25 cellular contexts compared by ENCODE assay signal in the genomic region with DNA sequence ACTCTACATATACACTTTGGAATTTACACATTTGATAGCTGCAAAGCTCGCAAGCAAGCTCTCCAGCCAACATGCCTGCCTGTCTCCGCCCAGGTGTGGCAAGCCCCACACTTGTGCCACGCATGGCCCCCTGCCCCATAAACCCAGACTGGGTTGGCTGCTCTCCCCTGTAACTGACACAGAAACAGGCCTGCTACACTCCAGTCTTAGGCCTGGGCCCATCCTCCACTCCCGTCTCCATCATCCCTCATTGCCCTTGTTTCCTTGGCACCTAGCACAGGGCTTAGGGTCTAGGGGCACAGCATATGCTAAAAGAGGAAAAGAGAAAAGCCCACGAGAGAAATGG. TPM values are rescaled to one million over a fixed set of nuclear protein-coding genes. Genes with fewer than 3 reads are reported as not detected.
DNase-seq lines count a peak whose midpoint lies in the region; ATAC-seq and TF ChIP-seq lines count a peak whose summit lies in the region.
"Had no signal": no experiment of that assay in that cellular context is flagged by ENCODE, and none has a peak within 500 bp of the region (broad histone marks: within the 10 kb centered on the region; RNA-seq: fewer than 3 reads in every experiment).

No MANE protein-coding gene starts in this region.

- CTCF ChIA-PET in activated naive CD4-positive, alpha-beta T cell treated with anti-CD3 and anti-CD28 coated beads for 36 hours (lab: Charles Lee) = no interaction called here

- H2AFZ ChIP-seq in hepatocyte = no peak overlapping the region

- H3K9me3 ChIP-seq in hepatocyte (ENCODE audit: low read depth) (no peaks in the 10 kb centered on the region), transverse colon (no peaks in the 10 kb centered on the region)
- H3K9me3 ChIP-seq: prostate gland, tibial nerve had no signal

- H3K4me3 ChIP-seq in hepatocyte (no peak overlapping the region), transverse colon (no peak overlapping the region)
- H3K4me3 ChIP-seq: GM12878, prostate gland, skin epidermis, tibial nerve had no signal

- no peak for DNase-seq in activated naive CD4-positive, alpha-beta T cell treated with anti-CD3 and anti-CD28 coated beads for 36 hours
- no peak for DNase-seq in activated naive CD4-positive, alpha-beta T cell treated with anti-CD3 and anti-CD28 coated beads, Interleukin-2, amount 50 U/mL, for 16 hours
- DNase-seq in hepatocyte (ENCODE audit: low spot score) = no peak
- no peak for DNase-seq in neural crest cell (ENCODE audit: low read depth, low spot score)
- DNase-seq in transverse colon = no peak
- DNase-seq in NCI-H2196 (lab: John Stamatoyannopoulos, UW; ENCODE audit: unreplicated experiment) = no peak
- no peak for DNase-seq in erythroblast (lab: John Stamatoyannopoulos, UW)
- DNase-seq: activated CD8-positive, alpha-beta T cell treated with anti-CD3 and anti-CD28 coated beads, Interleukin-2, amount 10 ng/mL, durations not matched to agents 7 days and 5 days; DMS79 treated with DMSO at 0.1 percent for 48 hours; effector memory CD8-positive, alpha-beta T cell; mesendoderm; NCI-H1930; NCI-H774; OCI-M1; Right ventricle myocardium superior; stimulated activated CD4-positive, alpha-beta T cell treated with anti-CD3 and anti-CD28 coated beads, Interleukin-2, amount 100 ng/mL, for 48 hours; stimulated activated naive CD4-positive, alpha-beta T cell treated with Interleukin-2 at 50 U/mL for 16 hours had no signal

- H3K27me3 ChIP-seq in hepatocyte (no peaks in the 10 kb centered on the region), transverse colon (no peaks in the 10 kb centered on the region)
- H3K27me3 ChIP-seq: tibial nerve had no signal

- H3K4me1 ChIP-seq in hepatocyte (ENCODE audit: insufficient read depth) (peaks cover 28% of the 10 kb centered on the region), transverse colon (peaks cover 36 to 79% (median 50%) of the 10 kb centered on the region in 4 donors)

- in situ Hi-C loops in transverse colon (cut with MboI; ENCODE audit: low pct_ligation_motif_present in 1 of 4, low pct_unique_long_range_greater_than_20kb in 1 of 4, low sequenced_read_pairs in 3 of 4) = no loop called here

- H3K27me3 Mint-ChIP-seq in activated naive CD4-positive, alpha-beta T cell treated with anti-CD3 and anti-CD28 coated beads for 36 hours (ENCODE audit: low read depth) = no peaks in the 10 kb centered on the region
- no peaks in the 10 kb centered on the region for H3K27me3 Mint-ChIP-seq in neural crest cell (ENCODE audit: low read depth)
- H3K27me3 Mint-ChIP-seq: effector memory CD8-positive, alpha-beta T cell had no signal

- H3K27ac Mint-ChIP-seq in activated naive CD4-positive, alpha-beta T cell treated with anti-CD3 and anti-CD28 coated beads for 36 hours = peak overlapping the region; percentile 7
- peak overlapping the region; percentile 48 for H3K27ac Mint-ChIP-seq in neural crest cell (ENCODE audit: unreplicated experiment)
- H3K27ac Mint-ChIP-seq: activated CD8-positive, alpha-beta T cell treated with anti-CD3 and anti-CD28 coated beads, Interleukin-2, amount 10 ng/mL, durations not matched to agents 7 days and 5 days; nephron had no signal

- intact Hi-C loops in activated naive CD4-positive, alpha-beta T cell treated with anti-CD3 and anti-CD28 coated beads for 36 hours (cut with micrococcal nuclease) = no loop called here
- intact Hi-C loops in transverse colon (cut with DNase I; ENCODE audit: low total_unique reads) = no loop called here

- no peak for TF ChIP-seq EP300 in transverse colon (IDR thresholded peaks at IDR 0.05; ENCODE audit: low read depth)

- H3K36me3 Mint-ChIP-seq in activated naive CD4-positive, alpha-beta T cell treated with anti-CD3 and anti-CD28 coated beads for 36 hours (ENCODE audit: low read depth) = peaks cover 12% of the 10 kb centered on the region
- H3K36me3 Mint-ChIP-seq in neural crest cell (ENCODE audit: low read depth) = peaks cover 27% of the 10 kb centered on the region

- peaks cover 53% of the 10 kb centered on the region for H4K20me1 ChIP-seq in hepatocyte (ENCODE audit: insufficient read depth, poor library complexity, severe bottlenecking)

- H3K4me3 Mint-ChIP-seq in activated naive CD4-positive, alpha-beta T cell treated with anti-CD3 and anti-CD28 coated beads for 36 hours = no peak overlapping the region
- no peak overlapping the region for H3K4me3 Mint-ChIP-seq in neural crest cell
- H3K4me3 Mint-ChIP-seq: activated CD8-positive, alpha-beta T cell treated with anti-CD3 and anti-CD28 coated beads, Interleukin-2, amount 10 ng/mL, durations not matched to agents 7 days and 5 days; effector memory CD8-positive, alpha-beta T cell; nephron had no signal

- peaks cover 98% of the 10 kb centered on the region for H3K79me2 ChIP-seq in hepatocyte

- H3K27ac ChIP-seq in hepatocyte = peak overlapping the region; percentile 44
- peak overlapping the region; percentile 65 to 79 (median 70) for H3K27ac ChIP-seq in transverse colon
- H3K27ac ChIP-seq: prostate gland had no signal

- H3K4me2 ChIP-seq in hepatocyte = no peak overlapping the region

- H3K9me2 ChIP-seq in hepatocyte (replicated peaks; ENCODE audit: insufficient read depth) = no peaks in the 10 kb centered on the region

- 88% methylated on average over 5 of the region's 5 CpGs for WGBS in hepatocyte (ENCODE audit: low lambda C conversion rate, missing lambda C conversion rate)
- 24 to 69% methylated on average over 2 to 5 of the region's 5 CpGs for WGBS in transverse colon (ENCODE audit: low coverage in 1 of 2), 2 donors

- H3K4me1 Mint-ChIP-seq in activated naive CD4-positive, alpha-beta T cell treated with anti-CD3 and anti-CD28 coated beads for 36 hours (ENCODE audit: low read depth) = peaks cover 59% of the 10 kb centered on the region
- peaks cover 27% of the 10 kb centered on the region for H3K4me1 Mint-ChIP-seq in neural crest cell

- ATAC-seq in HG02885 (IDR thresholded peaks at IDR 0.05; ENCODE audit: poor library complexity, unreplicated experiment) = no peak
- ATAC-seq: activated CD4-positive, CD25-positive, alpha-beta regulatory T cell treated with anti-CD3 and anti-CD28 coated beads, Interleukin-2, amount 50 U/mL, for 24 hours; activated CD8-positive, alpha-beta T cell treated with anti-CD3 and anti-CD28 coated beads, Interleukin-2, amount 10 ng/mL, durations not matched to agents 7 days and 5 days; activated naive CD4-positive, alpha-beta T cell treated with anti-CD3 and anti-CD28 coated beads, Interleukin-2, amount 50 U/mL, for 72 hours; effector memory CD8-positive, alpha-beta T cell; GM12878 had no signal

- no peak for TF ChIP-seq POLR2A in transverse colon (IDR thresholded peaks at IDR 0.05)
- no peak for TF ChIP-seq POLR2A in erythroblast (IDR thresholded peaks at IDR 0.05; ENCODE audit: low read length)

- H3K9me3 Mint-ChIP-seq in activated naive CD4-positive, alpha-beta T cell treated with anti-CD3 and anti-CD28 coated beads for 36 hours = peaks cover 3% of the 10 kb centered on the region
- peaks cover 3% of the 10 kb centered on the region for H3K9me3 Mint-ChIP-seq in neural crest cell
- H3K9me3 Mint-ChIP-seq: activated naive CD4-positive, alpha-beta T cell treated with anti-CD3 and anti-CD28 coated beads, Interleukin-2, amount 50 U/mL, for 72 hours; effector memory CD8-positive, alpha-beta T cell had no signal

- TF ChIP-seq CTCF in hepatocyte (IDR thresholded peaks at IDR 0.05; ENCODE audit: poor library complexity) (no peak), neural crest cell (conservative IDR thresholded peaks at IDR 0.05) (no peak), transverse colon (IDR thresholded peaks at IDR 0.05) (no peak)

- no peaks in the 10 kb centered on the region for H3K36me3 ChIP-seq in hepatocyte (replicated peaks; ENCODE audit: insufficient read depth, low read depth)
- no peaks in the 10 kb centered on the region for H3K36me3 ChIP-seq in transverse colon
- H3K36me3 ChIP-seq: prostate gland, tibial nerve had no signal

RNA-seq across cellular contexts. Expression of a gene that starts 41.4 kb away (rescaled TPM):
- 10 to 100 TPM; 31.2 to 32.9 TPM for total RNA-seq in activated naive CD4-positive, alpha-beta T cell treated with anti-CD3 and anti-CD28 coated beads for 36 hours
- total RNA-seq in hepatocyte (77.7 and 87.4 TPM in 2 replicates), neural crest cell (76.1 and 79.4 TPM in 2 replicates), transverse colon (100 to 1,000 TPM in 3 of 4 donors, 10 to 100 TPM in 1; 53.9 to 250 (median 198) TPM)
- polyA plus RNA-seq in hepatocyte = 85.5 and 86.3 TPM in 2 replicates
